ENCODE assay signal across 16 cellular contexts in genomic region chr2:9210030-9210429, GRCh38. TPM values are rescaled to one million over a fixed set of nuclear protein-coding genes. Genes with fewer than 3 reads are reported as not detected.
A peak's percentile ranks its signal among the peaks of the same experiment; 100 is the strongest.
DNase-seq lines count a peak whose midpoint lies in the region; ATAC-seq, FAIRE-seq and TF ChIP-seq lines count a peak whose summit lies in the region.
"Had no signal": no experiment of that assay in that cellular context is flagged by ENCODE, and none has a peak within 500 bp of the region (broad histone marks: within the 10 kb centered on the region; RNA-seq: fewer than 3 reads in every experiment).

No MANE protein-coding gene starts in this region.

- H3K36me3 ChIP-seq in heart right ventricle (no peaks in the 10 kb centered on the region), colonic mucosa (no peaks in the 10 kb centered on the region), muscle layer of duodenum (ENCODE audit: control insufficient read depth in 1 of 2, insufficient read depth in 2 of 2, low read length in 2 of 2) (no peaks in the 10 kb centered on the region), aorta (ENCODE audit: control insufficient read depth in 1 of 2, insufficient read depth in 2 of 2, low read length in 1 of 2) (no peaks in the 10 kb centered on the region)
- H3K36me3 ChIP-seq: cardiac muscle cell had no signal

- TF ChIP-seq CTCF in heart right ventricle (IDR thresholded peaks at IDR 0.05) (no peak), colonic mucosa (IDR thresholded peaks at IDR 0.05) (no peak), D721Med (IDR thresholded peaks at IDR 0.05; ENCODE audit: insufficient read depth, missing control alignments) (no peak)

- no peak for ATAC-seq in heart right ventricle
- ATAC-seq in left ventricle myocardium superior, result no peak
- no peak for ATAC-seq in aorta (ENCODE audit: low FRiP score)
- no peak for ATAC-seq in stimulated activated naive CD8-positive, alpha-beta T cell treated with anti-CD3 and anti-CD28 coated beads, Interleukin-15, Interleukin-2, amounts not matched to agents 100 U/mL and 50 U/mL, for 24 hours

- H3K27ac ChIP-seq in heart right ventricle (peak overlapping the region in 7 of 10 donors; percentile 0 to 89 (median 68)), colonic mucosa (peak overlapping the region; percentile 89), muscle layer of duodenum (ENCODE audit: low read length) (peak overlapping the region; percentile 28), aorta (ENCODE audit: low read depth in 1 of 2, low read length in 2 of 2) (peak overlapping the region; percentile 10 to 15)
- H3K27ac ChIP-seq: cardiac muscle cell, HL-60 had no signal

- H3K27me3 ChIP-seq in heart right ventricle, result peaks cover 0 to 19% (median 0%) of the 10 kb centered on the region in 7 donors
- H3K27me3 ChIP-seq in colonic mucosa, result no peaks in the 10 kb centered on the region
- H3K27me3 ChIP-seq in muscle layer of duodenum (ENCODE audit: low read depth, low read length), result no peaks in the 10 kb centered on the region
- no peaks in the 10 kb centered on the region for H3K27me3 ChIP-seq in aorta (ENCODE audit: control insufficient read depth in 1 of 2, insufficient read depth in 2 of 2, low read length in 1 of 2)

- peak overlapping the region in 1 of 2 donors; percentile 78 for H3K9ac ChIP-seq in colonic mucosa (ENCODE audit: low read depth in 2 of 2, low read length in 2 of 2)

- H3K9me3 ChIP-seq in heart right ventricle, result no peaks in the 10 kb centered on the region
- H3K9me3 ChIP-seq in colonic mucosa, result no peaks in the 10 kb centered on the region
- no peaks in the 10 kb centered on the region for H3K9me3 ChIP-seq in muscle layer of duodenum (ENCODE audit: control insufficient read depth in 1 of 2, low read length in 2 of 2)
- no peaks in the 10 kb centered on the region for H3K9me3 ChIP-seq in aorta (ENCODE audit: control insufficient read depth, low read length)

- 54 to 61% methylated on average over 2 of the region's 2 CpGs for WGBS in heart right ventricle, 2 donors
- WGBS in aorta, 2 donors, result 41 to 44% methylated on average over 2 of the region's 2 CpGs

- no peak for DNase-seq in heart right ventricle
- DNase-seq in left ventricle myocardium superior, result no peak
- DNase-seq in colonic mucosa, result no peak
- DNase-seq in aorta, result no peak
- no peak for DNase-seq in D721Med (ENCODE audit: insufficient read length, low spot score)
- DNase-seq in glomerular visceral epithelial cell (ENCODE audit: extremely low spot score), result no peak
- DNase-seq in stimulated activated naive CD8-positive, alpha-beta T cell treated with anti-CD3 and anti-CD28 coated beads, Interleukin-15, Interleukin-2, amounts not matched to agents 100 U/mL and 50 U/mL, for 24 hours, result no peak
- DNase-seq: activated CD4-positive, alpha-beta T cell treated with anti-CD3 and anti-CD28 coated beads for 48 hours; CD4-positive, alpha-beta memory T cell; islet precursor cell; NCI-H1436; Right ventricle myocardium superior had no signal

- intact Hi-C loops in heart right ventricle (cut with DNase I) (loop anchor here in 1 of 10 donors (5.0 kb wide), 1 partner anchor 52 kb away; no protein-coding TSS in a partner anchor), left ventricle myocardium superior (cut with micrococcal nuclease) (no loop called here), colonic mucosa (cut with DNase I) (no loop called here), aorta (cut with DNase I) (loop anchor here (5.0 kb wide), 3 partner anchors 37 to 122 kb away; no protein-coding TSS in a partner anchor)

- H3K4me3 ChIP-seq in heart right ventricle (no peak overlapping the region), colonic mucosa (peak overlapping the region; percentile 4), muscle layer of duodenum (ENCODE audit: low read depth in 1 of 2, low read length in 2 of 2) (no peak overlapping the region), aorta (ENCODE audit: low read length in 2 of 2) (no peak overlapping the region)
- H3K4me3 ChIP-seq: cardiac muscle cell had no signal

- H3K4me1 ChIP-seq in heart right ventricle (peaks cover 22 to 78% (median 59%) of the 10 kb centered on the region in 9 donors), colonic mucosa (peaks cover 18% of the 10 kb centered on the region), muscle layer of duodenum (ENCODE audit: control insufficient read depth in 1 of 2, insufficient read depth in 2 of 2, low read length in 2 of 2) (peaks cover 9 to 43% of the 10 kb centered on the region in 2 donors), aorta (ENCODE audit: control insufficient read depth in 1 of 2, insufficient read depth in 2 of 2, low read length in 2 of 2) (peaks cover 6 to 10% of the 10 kb centered on the region in 2 donors)

- FAIRE-seq in D721Med (lab: Jason Lieb, UNC), result no peak
- FAIRE-seq: endometrium had no signal

RNA-seq across cellular contexts. Expression of gene ASAP2, which starts 3.4 kb away (rescaled TPM):
- total RNA-seq in heart right ventricle (10 to 100 TPM in 9 of 10 donors, 1 to 10 TPM in 1; 9.9 to 16.2 (median 11.8) TPM), left ventricle myocardium superior (10.1 TPM), colonic mucosa (10 to 100 TPM; 58.1 to 61.7 TPM), aorta (10 to 100 TPM; 55.2 to 72.4 TPM)
- polyA plus RNA-seq in heart right ventricle (10 to 100 TPM in 1 of 2 donors, 1 to 10 TPM in 1; 5.4 to 17.3 TPM), aorta (10 to 100 TPM; 16.7 to 42.4 TPM)
- total RNA-seq: CD4-positive, alpha-beta memory T cell had no signal
- polyA plus RNA-seq: CD4-positive, alpha-beta memory T cell had no signal

Comparison
In these comparisons a context has a peak if more than half of its experiments do, and no peak if none do; other contexts are left out.
1. H3K27ac ChIP-seq: peak in every context shown above with its lines; median percentile 89 in colonic mucosa; 68 in heart right ventricle; 28 in muscle layer of duodenum; 12 in aorta.
2. intact Hi-C loops: an anchor here in aorta (5.0 kb wide); none called in left ventricle myocardium superior and colonic mucosa.